Comparison of ENCODE assay signal across 12 cellular contexts in genomic region chr22:46501701-46502100, GRCh38. TPM values are rescaled to one million over a fixed set of nuclear protein-coding genes. Genes with fewer than 3 reads are reported as not detected.
A peak's percentile ranks its signal among the peaks of the same experiment; 100 is the strongest.
DNase-seq lines count a peak whose midpoint lies in the region; ATAC-seq and TF ChIP-seq lines count a peak whose summit lies in the region.
"Had no signal": no experiment of that assay in that cellular context is flagged by ENCODE, and none has a peak within 500 bp of the region (broad histone marks: within the 10 kb centered on the region; RNA-seq: fewer than 3 reads in every experiment).

No MANE protein-coding gene starts in this region.

- DNase-seq in Caki2 (ENCODE audit: low read depth) (peak; percentile 90), Panc1 (ENCODE audit: low read depth, low spot score) (no peak), epithelial cell of esophagus (ENCODE audit: low read depth) (peak; percentile 78), non-pigmented ciliary epithelial cell (ENCODE audit: low read depth) (peak; percentile 32), DMS53 treated with DMSO at 0.1 percent for 48 hours (lab: John Stamatoyannopoulos, UW; ENCODE audit: unreplicated experiment) (no peak), NCI-H1694 treated with DMSO at 0.1 percent for 48 hours (lab: John Stamatoyannopoulos, UW) (no peak)
- no peak for DNase-seq in activated CD4-positive, alpha-beta memory T cell treated with anti-CD3 and anti-CD28 coated beads, Interleukin-2, amount 10 ng/mL, durations not matched to agents 7 days and 5 days
- DNase-seq in natural killer cell treated with Interleukin-12 subunit alpha and Interleukin-12 subunit beta and Interleukin-15 and Interleukin-18, amount 100 ng/mL, for 72 hours (ENCODE audit: low spot score): no peak
- DNase-seq: activated CD8-positive, alpha-beta memory T cell treated with anti-CD3 and anti-CD28 coated beads, Interleukin-2, amount 10 ng/mL, durations not matched to agents 7 days and 5 days; heart right ventricle; spleen had no signal

- no peaks in the 10 kb centered on the region for H3K36me3 Mint-ChIP-seq in activated CD4-positive, alpha-beta memory T cell treated with anti-CD3 and anti-CD28 coated beads, Interleukin-2, amount 10 ng/mL, durations not matched to agents 7 days and 5 days (ENCODE audit: low read depth)
- H3K36me3 Mint-ChIP-seq in natural killer cell treated with Interleukin-12 subunit alpha and Interleukin-12 subunit beta and Interleukin-15 and Interleukin-18, amount 100 ng/mL, for 72 hours: no peaks in the 10 kb centered on the region
- H3K36me3 Mint-ChIP-seq: activated CD8-positive, alpha-beta memory T cell treated with anti-CD3 and anti-CD28 coated beads, Interleukin-2, amount 10 ng/mL, durations not matched to agents 7 days and 5 days had no signal

- intact Hi-C loops in Panc1 (cut with micrococcal nuclease; ENCODE audit: unreplicated experiment): no loop called here

- CTCF ChIA-PET in Panc1 (lab: Charles Lee): no interaction called here
- CTCF ChIA-PET in activated CD4-positive, alpha-beta memory T cell treated with anti-CD3 and anti-CD28 coated beads, Interleukin-2, amount 10 ng/mL, durations not matched to agents 7 days and 5 days (lab: Charles Lee): interaction anchor here (0.7 kb wide), 1 partner anchor 466 kb away, joined by 4 read pairs; no protein-coding TSS in a partner anchor

- H3K36me3 ChIP-seq in Panc1 (ENCODE audit: control insufficient read depth, insufficient read depth, low read length): no peaks in the 10 kb centered on the region
- H3K36me3 ChIP-seq: heart right ventricle, spleen had no signal

- no peaks in the 10 kb centered on the region for H3K9me3 ChIP-seq in Panc1 (ENCODE audit: control insufficient read depth, insufficient read depth, low read depth, low read length)
- H3K9me3 ChIP-seq: heart right ventricle, spleen had no signal

- TF ChIP-seq CTCF in Panc1 (IDR thresholded peaks at IDR 0.05) (no peak), epithelial cell of esophagus (IDR thresholded peaks at IDR 0.05; ENCODE audit: insufficient read depth, low read depth, low read length, missing control alignments) (no peak)

- POLR2A ChIA-PET in Panc1 (lab: Charles Lee): no interaction called here
- POLR2A ChIA-PET in activated CD4-positive, alpha-beta memory T cell treated with anti-CD3 and anti-CD28 coated beads, Interleukin-2, amount 10 ng/mL, durations not matched to agents 7 days and 5 days (lab: Charles Lee): no interaction called here

- H3K27ac ChIP-seq in Panc1 (ENCODE audit: low read length): no peak overlapping the region
- H3K27ac ChIP-seq: heart right ventricle, spleen had no signal

- no peaks in the 10 kb centered on the region for H3K9me3 Mint-ChIP-seq in activated CD4-positive, alpha-beta memory T cell treated with anti-CD3 and anti-CD28 coated beads, Interleukin-2, amount 10 ng/mL, durations not matched to agents 7 days and 5 days
- H3K9me3 Mint-ChIP-seq in natural killer cell treated with Interleukin-12 subunit alpha and Interleukin-12 subunit beta and Interleukin-15 and Interleukin-18, amount 100 ng/mL, for 72 hours: no peaks in the 10 kb centered on the region
- H3K9me3 Mint-ChIP-seq: T-helper 1 cell treated with Interleukin-12 subunit alpha and Interleukin-12 subunit beta and Interleukin-4 antibody, amounts not matched to agents 30 μg/mL and 1 μg/mL, for 36 hours had no signal

- H3K27me3 Mint-ChIP-seq in activated CD4-positive, alpha-beta memory T cell treated with anti-CD3 and anti-CD28 coated beads, Interleukin-2, amount 10 ng/mL, durations not matched to agents 7 days and 5 days: peaks cover 29% of the 10 kb centered on the region
- peaks cover 15 to 17% of the 10 kb centered on the region in 2 donors for H3K27me3 Mint-ChIP-seq in natural killer cell treated with Interleukin-12 subunit alpha and Interleukin-12 subunit beta and Interleukin-15 and Interleukin-18, amount 100 ng/mL, for 72 hours

- peaks cover 4% of the 10 kb centered on the region for H3K4me1 Mint-ChIP-seq in activated CD4-positive, alpha-beta memory T cell treated with anti-CD3 and anti-CD28 coated beads, Interleukin-2, amount 10 ng/mL, durations not matched to agents 7 days and 5 days
- peaks cover 7 to 9% of the 10 kb centered on the region in 2 donors for H3K4me1 Mint-ChIP-seq in natural killer cell treated with Interleukin-12 subunit alpha and Interleukin-12 subunit beta and Interleukin-15 and Interleukin-18, amount 100 ng/mL, for 72 hours (ENCODE audit: low read depth in 2 of 2)

- no peak overlapping the region for H3K4me3 ChIP-seq in Panc1 (ENCODE audit: low read depth in 2 of 2, low read length in 2 of 2)
- H3K4me3 ChIP-seq in epithelial cell of esophagus (ENCODE audit: low read length): no peak overlapping the region
- H3K4me3 ChIP-seq: heart right ventricle, spleen had no signal

- H3K27ac Mint-ChIP-seq in activated CD4-positive, alpha-beta memory T cell treated with anti-CD3 and anti-CD28 coated beads, Interleukin-2, amount 10 ng/mL, durations not matched to agents 7 days and 5 days: no peak overlapping the region
- no peak overlapping the region for H3K27ac Mint-ChIP-seq in natural killer cell treated with Interleukin-12 subunit alpha and Interleukin-12 subunit beta and Interleukin-15 and Interleukin-18, amount 100 ng/mL, for 72 hours
- H3K27ac Mint-ChIP-seq: activated CD8-positive, alpha-beta memory T cell treated with anti-CD3 and anti-CD28 coated beads, Interleukin-2, amount 10 ng/mL, durations not matched to agents 7 days and 5 days; T-helper 1 cell treated with Interleukin-12 subunit alpha and Interleukin-12 subunit beta and Interleukin-4 antibody, amounts not matched to agents 30 μg/mL and 1 μg/mL, for 36 hours had no signal

- peak; percentile 67 for ATAC-seq in Panc1
- ATAC-seq in natural killer cell treated with Interleukin-12 subunit alpha and Interleukin-12 subunit beta and Interleukin-15 and Interleukin-18, amount 100 ng/mL, for 72 hours: no peak
- ATAC-seq: activated CD8-positive, alpha-beta memory T cell treated with anti-CD3 and anti-CD28 coated beads, Interleukin-2, amount 10 ng/mL, durations not matched to agents 7 days and 5 days; heart right ventricle had no signal

- no peak overlapping the region for H3K4me3 Mint-ChIP-seq in activated CD4-positive, alpha-beta memory T cell treated with anti-CD3 and anti-CD28 coated beads, Interleukin-2, amount 10 ng/mL, durations not matched to agents 7 days and 5 days
- no peak overlapping the region for H3K4me3 Mint-ChIP-seq in natural killer cell treated with Interleukin-12 subunit alpha and Interleukin-12 subunit beta and Interleukin-15 and Interleukin-18, amount 100 ng/mL, for 72 hours
- H3K4me3 Mint-ChIP-seq: activated CD8-positive, alpha-beta memory T cell treated with anti-CD3 and anti-CD28 coated beads, Interleukin-2, amount 10 ng/mL, durations not matched to agents 7 days and 5 days; T-helper 1 cell treated with Interleukin-12 subunit alpha and Interleukin-12 subunit beta and Interleukin-4 antibody, amounts not matched to agents 30 μg/mL and 1 μg/mL, for 36 hours had no signal

- in situ Hi-C loops in Caki2 (cut with HindIII; ENCODE audit: low pct_unique_long_range_greater_than_20kb, low sequenced_read_pairs) (no loop called here), Panc1 (cut with HindIII; ENCODE audit: low pct_unique_long_range_greater_than_20kb, low sequenced_read_pairs) (no loop called here)

- no TSS peak for BruUV-seq in Panc1 (replicated peaks; lab: Mats Ljungman, UMichigan)

- H3K4me1 ChIP-seq in Panc1 (ENCODE audit: control insufficient read depth, insufficient read depth, low read length): no peaks in the 10 kb centered on the region; the same call in 1 of the 2 replicates

- H3K27me3 ChIP-seq in Panc1 (ENCODE audit: control insufficient read depth, insufficient read depth, low read length): no peaks in the 10 kb centered on the region

RNA-seq across cellular contexts. Expression of gene CELSR1, which starts 35.7 kb away (rescaled TPM):
- 94.1 and 98.7 TPM in 2 replicates for total RNA-seq in Caki2 (2014; rRNA removed; shearing (Covaris generic); ENCODE audit: low replicate concordance)
- 30.7 TPM for total RNA-seq in Panc1 (2021; ENCODE audit: unreplicated experiment)
- polyA plus RNA-seq in Panc1 (2012; ENCODE audit: insufficient read length): 34.8 TPM
- under 1 TPM; 0.10 to 0.13 TPM for total RNA-seq in activated CD4-positive, alpha-beta memory T cell treated with anti-CD3 and anti-CD28 coated beads, Interleukin-2, amount 10 ng/mL, durations not matched to agents 7 days and 5 days
- total RNA-seq in natural killer cell treated with Interleukin-12 subunit alpha and Interleukin-12 subunit beta and Interleukin-15 and Interleukin-18, amount 100 ng/mL, for 72 hours: under 1 TPM; 0.14 to 0.45 TPM

Comparison
In these comparisons a context has a peak if more than half of its experiments do, and no peak if none do; other contexts are left out.
1. DNase-seq: peak in Caki2 (single experiment), epithelial cell of esophagus (single experiment) and non-pigmented ciliary epithelial cell (single experiment); none in Panc1 (single experiment), DMS53 treated with DMSO at 0.1 percent for 48 hours (single experiment), activated CD4-positive, alpha-beta memory T cell treated with anti-CD3 and anti-CD28 coated beads, Interleukin-2, amount 10 ng/mL, durations not matched to agents 7 days and 5 days (single experiment), natural killer cell treated with Interleukin-12 subunit alpha and Interleukin-12 subunit beta and Interleukin-15 and Interleukin-18, amount 100 ng/mL, for 72 hours (single experiment) and NCI-H1694 treated with DMSO at 0.1 percent for 48 hours (single experiment).
2. RNA of gene CELSR1, which starts 35.7 kb away (total RNA-seq): 94.1 to 98.7 TPM in Caki2 and 30.7 TPM in Panc1 (single experiment); 0.14 to 0.45 TPM in natural killer cell treated with Interleukin-12 subunit alpha and Interleukin-12 subunit beta and Interleukin-15 and Interleukin-18, amount 100 ng/mL, for 72 hours and 0.10 to 0.13 TPM in activated CD4-positive, alpha-beta memory T cell treated with anti-CD3 and anti-CD28 coated beads, Interleukin-2, amount 10 ng/mL, durations not matched to agents 7 days and 5 days; every median in the first group is over 10 times any median in the second.